11 cellular contexts compared by ENCODE assay signal in genomic region chr11:7250166-7250565, GRCh38. TPM values are rescaled to one million over a fixed set of nuclear protein-coding genes. Genes with fewer than 3 reads are reported as not detected.
"Had no signal": no experiment of that assay in that cellular context is flagged by ENCODE, and none has a peak within 500 bp of the region (broad histone marks: within the 10 kb centered on the region; RNA-seq: fewer than 3 reads in every experiment).

No MANE protein-coding gene starts in this region.

- ATAC-seq: HCT116, HepG2 had no signal

- H3K4me1 ChIP-seq: HAP-1 had no signal

- H3K9me3 ChIP-seq: HAP-1 had no signal

- H3K27ac ChIP-seq: GM23248, HL-60 had no signal

- H3K36me3 ChIP-seq: HAP-1 had no signal

- H3K27ac Mint-ChIP-seq: HFFc6, IgD-negative memory B cell had no signal

- H3K4me3 ChIP-seq: GM23248, HAP-1 had no signal

- H2AFZ ChIP-seq: GM23248 had no signal

- DNase-seq: GM23248, GOT3, H7, HFFc6, KBM-7 had no signal

- FAIRE-seq: HepG2 had no signal

- H3K36me3 Mint-ChIP-seq: IgD-negative memory B cell had no signal

- H3K9ac ChIP-seq: GM23248 had no signal

- H3K4me3 Mint-ChIP-seq: HFFc6 had no signal

RNA-seq across cellular contexts. Expression of gene SYT9, which starts 1.5 kb away (rescaled TPM):
- total RNA-seq: GM23248, H4, HepG2, HFFc6 had no signal
- polyA plus RNA-seq: GM23248, HepG2 had no signal
